16 cellular contexts compared by ENCODE assay signal in genomic region chr13:42275506-42275905, GRCh38.
DNase-seq lines count a peak whose midpoint lies in the region; ATAC-seq and TF ChIP-seq lines count a peak whose summit lies in the region.
"Had no signal": no experiment of that assay in that cellular context is flagged by ENCODE, and none has a peak within 500 bp of the region (broad histone marks: within the 10 kb centered on the region; RNA-seq: fewer than 3 reads in every experiment).

No MANE protein-coding gene starts in this region.

- peaks cover 35% of the 10 kb centered on the region for H3K36me3 Mint-ChIP-seq in activated naive CD8-positive, alpha-beta T cell treated with anti-CD3 and anti-CD28 coated beads, Interleukin-2, amount 50 U/mL, for 24 hours (ENCODE audit: low read depth)

- H3K9me3 Mint-ChIP-seq in activated naive CD8-positive, alpha-beta T cell treated with anti-CD3 and anti-CD28 coated beads, Interleukin-2, amount 50 U/mL, for 24 hours = peaks cover 9% of the 10 kb centered on the region

- DNase-seq in stimulated activated CD4-positive, alpha-beta T cell treated with anti-CD3 and anti-CD28 coated beads, Interleukin-1b, Interleukin-23, amount 100 ng/mL, for 48 hours = peak; percentile 12
- DNase-seq in stimulated activated CD4-positive, alpha-beta T cell treated with anti-CD3 and anti-CD28 coated beads, Interleukin-4, amount 100 ng/mL, for 4 hours = no peak
- no peak for DNase-seq in activated naive CD8-positive, alpha-beta T cell treated with anti-CD3 and anti-CD28 coated beads, Interleukin-2, amount 50 U/mL, for 24 hours
- DNase-seq: aorta, erythroblast, kidney glomerular epithelial cell, pancreas, SHP77 treated with DMSO at 0.1 percent for 48 hours had no signal

- H3K79me2 ChIP-seq in OCI-LY1 (ENCODE audit: insufficient read depth, low read length) = peaks cover 80% of the 10 kb centered on the region

- H3K4me2 ChIP-seq in OCI-LY1 (ENCODE audit: low read length) = peak overlapping the region; percentile 83

- peaks cover 74% of the 10 kb centered on the region for H3K4me1 ChIP-seq in OCI-LY1 (ENCODE audit: insufficient read depth, low read length, severe bottlenecking)

- no peaks in the 10 kb centered on the region for H3K9me2 ChIP-seq in OCI-LY1 (ENCODE audit: low read depth, low read length)

- ATAC-seq in activated naive CD8-positive, alpha-beta T cell treated with anti-CD3 and anti-CD28 coated beads, Interleukin-2, amount 50 U/mL, for 24 hours = peak; percentile 45
- ATAC-seq in HG02884 (IDR thresholded peaks at IDR 0.05; ENCODE audit: unreplicated experiment) = no peak
- ATAC-seq in GM19463 (IDR thresholded peaks at IDR 0.05; ENCODE audit: unreplicated experiment) = no peak
- ATAC-seq in HG03457 (IDR thresholded peaks at IDR 0.05; ENCODE audit: unreplicated experiment) = no peak
- ATAC-seq: mucosa of descending colon, pancreas had no signal

- no peaks in the 10 kb centered on the region for H3F3A ChIP-seq in OCI-LY1 (ENCODE audit: insufficient read depth, low read length)

- H4K20me1 ChIP-seq in OCI-LY1 (ENCODE audit: insufficient read depth, low read length) = no peaks in the 10 kb centered on the region

- H3K4me3 ChIP-seq in OCI-LY1 (ENCODE audit: low read depth, low read length, poor library complexity, severe bottlenecking) = peak overlapping the region; percentile 95
- H3K4me3 ChIP-seq: coronary artery, mucosa of descending colon, pancreas, skin epidermis had no signal

- no peaks in the 10 kb centered on the region for H3K27me3 Mint-ChIP-seq in activated naive CD8-positive, alpha-beta T cell treated with anti-CD3 and anti-CD28 coated beads, Interleukin-2, amount 50 U/mL, for 24 hours

- H3K9ac ChIP-seq in OCI-LY1 (ENCODE audit: low read length) = peak overlapping the region; percentile 16; the same call in 1 of the 2 replicates

- peak overlapping the region; percentile 99 for H3K4me3 Mint-ChIP-seq in activated naive CD8-positive, alpha-beta T cell treated with anti-CD3 and anti-CD28 coated beads, Interleukin-2, amount 50 U/mL, for 24 hours

- H2AFZ ChIP-seq in OCI-LY1 (ENCODE audit: low read length) = no peak overlapping the region

- no peaks in the 10 kb centered on the region for H3K27me3 ChIP-seq in OCI-LY1 (ENCODE audit: insufficient read depth, low read length)
- H3K27me3 ChIP-seq: pancreas had no signal

- peak overlapping the region; percentile 96 for H3K27ac Mint-ChIP-seq in activated naive CD8-positive, alpha-beta T cell treated with anti-CD3 and anti-CD28 coated beads, Interleukin-2, amount 50 U/mL, for 24 hours

- peaks cover 5% of the 10 kb centered on the region; the same call in 1 of the 2 replicates for H3K9me3 ChIP-seq in OCI-LY1 (ENCODE audit: low read length)
- H3K9me3 ChIP-seq: mucosa of descending colon, pancreas had no signal

- H3K36me3 ChIP-seq in OCI-LY1 (ENCODE audit: insufficient read depth, low read length) = peaks cover 28% of the 10 kb centered on the region
- H3K36me3 ChIP-seq: pancreas had no signal

- H3K4me1 Mint-ChIP-seq in activated naive CD8-positive, alpha-beta T cell treated with anti-CD3 and anti-CD28 coated beads, Interleukin-2, amount 50 U/mL, for 24 hours = peaks cover 50% of the 10 kb centered on the region

- no peak for TF ChIP-seq CTCF in OCI-LY1 (IDR thresholded peaks at IDR 0.05; ENCODE audit: low read length)

- peak overlapping the region; percentile 86 for H3K27ac ChIP-seq in OCI-LY1 (ENCODE audit: low read depth, low read length, poor library complexity, severe bottlenecking)
- H3K27ac ChIP-seq: C4-2B, coronary artery, pancreas had no signal
